19 cellular contexts compared by ENCODE assay signal in genomic region chr11:12958984-12959383, GRCh38. TPM values are rescaled to one million over a fixed set of nuclear protein-coding genes. Genes with fewer than 3 reads are reported as not detected.
DNase-seq lines count a peak whose midpoint lies in the region; ATAC-seq and TF ChIP-seq lines count a peak whose summit lies in the region.
"Had no signal": no experiment of that assay in that cellular context is flagged by ENCODE, and none has a peak within 500 bp of the region (broad histone marks: within the 10 kb centered on the region; RNA-seq: fewer than 3 reads in every experiment).

No MANE protein-coding gene starts in this region.

- TF ChIP-seq POLR2A in breast epithelium (IDR thresholded peaks at IDR 0.05) (no peak), thyroid gland (IDR thresholded peaks at IDR 0.05) (no peak)

- 58 to 62% methylated on average over 3 of the region's 3 CpGs for WGBS in thyroid gland, 2 donors

- H3K36me3 Mint-ChIP-seq in MCF 10A (ENCODE audit: insufficient read depth, unreplicated experiment), result peaks cover 5% of the 10 kb centered on the region
- H3K36me3 Mint-ChIP-seq in natural killer cell treated with Interleukin-12 subunit alpha and Interleukin-12 subunit beta and Interleukin-15 and Interleukin-18, amount 100 ng/mL, for 72 hours, result no peaks in the 10 kb centered on the region
- H3K36me3 Mint-ChIP-seq: CD14-positive monocyte; CD4-positive, alpha-beta memory T cell had no signal

- ATAC-seq in left colon (peak; percentile 86), HG02852 (IDR thresholded peaks at IDR 0.05; ENCODE audit: unreplicated experiment) (no peak), HG03354 (IDR thresholded peaks at IDR 0.05; ENCODE audit: poor library complexity, severe bottlenecking, unreplicated experiment) (no peak)
- no peak for ATAC-seq in natural killer cell treated with Interleukin-12 subunit alpha and Interleukin-12 subunit beta and Interleukin-15 and Interleukin-18, amount 100 ng/mL, for 72 hours
- ATAC-seq: GM23338 had no signal

- no peak overlapping the region for H3K9ac ChIP-seq in colonic mucosa (ENCODE audit: low read depth in 2 of 2, low read length in 2 of 2)
- H3K9ac ChIP-seq: BLaER1 had no signal

- POLR2A ChIA-PET in MCF 10A (lab: Yijun Ruan, JAX), result interaction anchor here (1.5 kb wide), 1 partner anchor 193 kb away, joined by 3 read pairs; no protein-coding TSS in a partner anchor

- peaks cover 7% of the 10 kb centered on the region for H3K9me3 Mint-ChIP-seq in MCF 10A (ENCODE audit: unreplicated experiment)
- H3K9me3 Mint-ChIP-seq in natural killer cell treated with Interleukin-12 subunit alpha and Interleukin-12 subunit beta and Interleukin-15 and Interleukin-18, amount 100 ng/mL, for 72 hours, result no peaks in the 10 kb centered on the region
- H3K9me3 Mint-ChIP-seq: HFFc6 had no signal

- H3K27me3 Mint-ChIP-seq in MCF 10A (ENCODE audit: insufficient read depth, unreplicated experiment), result no peaks in the 10 kb centered on the region
- peaks cover 19 to 27% of the 10 kb centered on the region in 2 donors for H3K27me3 Mint-ChIP-seq in natural killer cell treated with Interleukin-12 subunit alpha and Interleukin-12 subunit beta and Interleukin-15 and Interleukin-18, amount 100 ng/mL, for 72 hours

- no peak overlapping the region for H3K4me3 ChIP-seq in breast epithelium
- no peak overlapping the region for H3K4me3 ChIP-seq in colonic mucosa
- no peak overlapping the region for H3K4me3 ChIP-seq in thyroid gland (replicated peaks in 1 of 3)
- H3K4me3 ChIP-seq: A549, BLaER1, GM23338 had no signal

- no TSS peak for BruUV-seq in MCF 10A (replicated peaks; lab: Mats Ljungman, UMichigan)

- H3K36me3 ChIP-seq in breast epithelium (no peaks in the 10 kb centered on the region), colonic mucosa (no peaks in the 10 kb centered on the region), thyroid gland (no peaks in the 10 kb centered on the region)
- H3K36me3 ChIP-seq: BLaER1 had no signal

- H3K9me3 ChIP-seq in breast epithelium (no peaks in the 10 kb centered on the region), colonic mucosa (no peaks in the 10 kb centered on the region), thyroid gland (no peaks in the 10 kb centered on the region)
- H3K9me3 ChIP-seq: BLaER1 had no signal

- peaks cover 3% of the 10 kb centered on the region for H3K4me1 Mint-ChIP-seq in MCF 10A (ENCODE audit: insufficient read depth, unreplicated experiment)
- no peaks in the 10 kb centered on the region for H3K4me1 Mint-ChIP-seq in natural killer cell treated with Interleukin-12 subunit alpha and Interleukin-12 subunit beta and Interleukin-15 and Interleukin-18, amount 100 ng/mL, for 72 hours (ENCODE audit: low read depth in 2 of 2)
- H3K4me1 Mint-ChIP-seq: CD14-positive monocyte; CD4-positive, alpha-beta memory T cell; GM23338 had no signal

- peak overlapping the region; percentile 57 for H3K27ac Mint-ChIP-seq in MCF 10A (ENCODE audit: low read depth, unreplicated experiment)
- H3K27ac Mint-ChIP-seq in natural killer cell treated with Interleukin-12 subunit alpha and Interleukin-12 subunit beta and Interleukin-15 and Interleukin-18, amount 100 ng/mL, for 72 hours, result no peak overlapping the region
- H3K27ac Mint-ChIP-seq: CD4-positive, alpha-beta memory T cell; GM23338; HFFc6 had no signal

- TF ChIP-seq CTCF in MCF 10A (IDR thresholded peaks at IDR 0.05; ENCODE audit: unreplicated experiment) (no peak), breast epithelium (IDR thresholded peaks at IDR 0.05) (no peak), colonic mucosa (IDR thresholded peaks at IDR 0.05) (no peak), thyroid gland (IDR thresholded peaks at IDR 0.05) (no peak)

- no peaks in the 10 kb centered on the region for H3K4me1 ChIP-seq in breast epithelium
- H3K4me1 ChIP-seq in colonic mucosa, result no peaks in the 10 kb centered on the region
- H3K4me1 ChIP-seq in thyroid gland, result peaks cover 0 to under 1% of the 10 kb centered on the region in 2 donors
- H3K4me1 ChIP-seq: A549, BLaER1 had no signal

- H3K27ac ChIP-seq in breast epithelium (no peak overlapping the region), colonic mucosa (no peak overlapping the region), thyroid gland (no peak overlapping the region)
- H3K27ac ChIP-seq: 22Rv1, A549, BLaER1 had no signal

- CTCF ChIA-PET in MCF 10A (lab: Yijun Ruan, JAX), result interaction anchor here (0.6 to 11.5 kb wide), 7 partner anchors 35 to 634 kb away, joined by 3 to 196 read pairs (median 4); no protein-coding TSS in a partner anchor

- H3K27me3 ChIP-seq in breast epithelium (no peaks in the 10 kb centered on the region), colonic mucosa (no peaks in the 10 kb centered on the region), thyroid gland (no peaks in the 10 kb centered on the region)
- H3K27me3 ChIP-seq: BLaER1 had no signal

- DNase-seq in MCF 10A (ENCODE audit: unreplicated experiment) (peak; percentile 18), breast epithelium (ENCODE audit: low spot score in 2 of 2) (no peak), colonic mucosa (peak; percentile 50), left colon (peak in 1 of 2 donors; percentile 16), thyroid gland (peak; percentile 11 to 37)
- no peak for DNase-seq in natural killer cell treated with Interleukin-12 subunit alpha and Interleukin-12 subunit beta and Interleukin-15 and Interleukin-18, amount 100 ng/mL, for 72 hours (ENCODE audit: low spot score)
- DNase-seq: CD4-positive, alpha-beta memory T cell; DMS153; DMS79; GDM1; HCEC 1CT; HFFc6 had no signal

- intact Hi-C loops in MCF 10A (cut with micrococcal nuclease) (no loop called here), breast epithelium (cut with DNase I; ENCODE audit: low total_unique reads) (no loop called here), colonic mucosa (cut with DNase I) (no loop called here), left colon (cut with DNase I, micrococcal nuclease) (no loop called here), thyroid gland (cut with DNase I) (no loop called here)

- H3K4me3 Mint-ChIP-seq in MCF 10A (ENCODE audit: unreplicated experiment), result no peak overlapping the region
- no peak overlapping the region for H3K4me3 Mint-ChIP-seq in natural killer cell treated with Interleukin-12 subunit alpha and Interleukin-12 subunit beta and Interleukin-15 and Interleukin-18, amount 100 ng/mL, for 72 hours
- H3K4me3 Mint-ChIP-seq: CD14-positive monocyte; CD4-positive, alpha-beta memory T cell; GM23338; HFFc6 had no signal

RNA-seq across cellular contexts. Expression of gene RASSF10, which starts 50.1 kb away (rescaled TPM):
- total RNA-seq in MCF 10A (2022) (not detected in 2 replicates), breast epithelium (1 to 10 TPM in 2 of 3 donors, under 1 TPM in 1; 0.16 to 9.7 (median 3.9) TPM), colonic mucosa (1 to 10 TPM; 1.4 to 4.7 TPM), left colon (1 to 10 TPM; 1.0 to 1.5 TPM), thyroid gland (1 to 10 TPM in 1 of 4 donors, under 1 TPM in 2, not detected in 1; 0.24 to 2.2 (median 0.54) TPM)
- total RNA-seq in natural killer cell treated with Interleukin-12 subunit alpha and Interleukin-12 subunit beta and Interleukin-15 and Interleukin-18, amount 100 ng/mL, for 72 hours, result not detected
- total RNA-seq: CD4-positive, alpha-beta memory T cell; HFFc6 had no signal

Comparison
In these comparisons a context has a peak if more than half of its experiments do, and no peak if none do; other contexts are left out.
1. DNase-seq: peak in MCF 10A (single experiment), colonic mucosa (single experiment) and thyroid gland (2 of 2); none in breast epithelium (0 of 2) and natural killer cell treated with Interleukin-12 subunit alpha and Interleukin-12 subunit beta and Interleukin-15 and Interleukin-18, amount 100 ng/mL, for 72 hours (single experiment).